Comparison of ENCODE assay signal across 1 cellular context in genomic region chr11:118921121-118921928, GRCh38.
TF ChIP-seq lines count a peak whose summit lies in the region.

No MANE protein-coding gene starts in this region.

TF ChIP-seq in HepG2, 621 proteins besides CTCF, POLR2A, EP300 and RAD21 (continued from another document and continues in another):
- peak; percentile 64 for TF ChIP-seq NFKBIZ (CRISPR knock-in tag; IDR thresholded peaks at IDR 0.05)
- TF ChIP-seq HMGXB3 (CRISPR knock-in tag; IDR thresholded peaks at IDR 0.05; ENCODE audit: borderline replicate concordance), result peak; percentile 44; the same call in 1 of the 2 replicates
- TF ChIP-seq ESRRA (CRISPR knock-in tag; IDR thresholded peaks at IDR 0.05; ENCODE audit: low read depth), result no peak
- TF ChIP-seq TCF12 (IDR thresholded peaks at IDR 0.05), result no peak
- TF ChIP-seq TCF12 (CRISPR knock-in tag; IDR thresholded peaks at IDR 0.05), result peak; percentile 11; the same call in 1 of the 2 replicates
- peak; percentile 52; the same call in 1 of the 2 replicates for TF ChIP-seq NR0B2 (CRISPR knock-in tag; IDR thresholded peaks at IDR 0.05)
- no peak for TF ChIP-seq ZNF142 (CRISPR knock-in tag; IDR thresholded peaks at IDR 0.05)
- no peak for TF ChIP-seq GMEB2 (CRISPR knock-in tag; IDR thresholded peaks at IDR 0.05; ENCODE audit: low read depth)
- no peak for TF ChIP-seq RNF2 (conservative IDR thresholded peaks at IDR 0.05; ENCODE audit: low read depth)
- no peak for TF ChIP-seq GRHL1 (CRISPR knock-in tag; conservative IDR thresholded peaks at IDR 0.05)
- TF ChIP-seq NFAT5 (CRISPR knock-in tag; IDR thresholded peaks at IDR 0.05), result no peak
- TF ChIP-seq ZSCAN22 (CRISPR knock-in tag; IDR thresholded peaks at IDR 0.05), result no peak
- TF ChIP-seq HMGXB4 (CRISPR knock-in tag; IDR thresholded peaks at IDR 0.05; ENCODE audit: borderline replicate concordance in 1 of 2, low read depth in 1 of 2), result no peak; a peak in 2 of 4 replicates
- 0 out of 2 replicates have a peak, but pooled peaks have one; percentile 51 for TF ChIP-seq ZBED4 (CRISPR knock-in tag; IDR thresholded peaks at IDR 0.05; ENCODE audit: borderline replicate concordance)
- TF ChIP-seq NR2F2 (IDR thresholded peaks at IDR 0.05; ENCODE audit: borderline replicate concordance, low read depth), result no peak
- no peak for TF ChIP-seq SRSF9 (IDR thresholded peaks at IDR 0.05; ENCODE audit: borderline replicate concordance, insufficient read depth, low read depth, low read length, poor library complexity, severe bottlenecking)
- no peak for TF ChIP-seq ZNF552 (CRISPR knock-in tag; IDR thresholded peaks at IDR 0.05; ENCODE audit: borderline replicate concordance)
- no peak for TF ChIP-seq SNAI1 (CRISPR knock-in tag; IDR thresholded peaks at IDR 0.05; ENCODE audit: borderline replicate concordance)
- TF ChIP-seq HINFP (CRISPR knock-in tag; IDR thresholded peaks at IDR 0.05; ENCODE audit: low read depth), result no peak
- no peak for TF ChIP-seq TOPORS (CRISPR knock-in tag; IDR thresholded peaks at IDR 0.05)
- TF ChIP-seq MEF2D (CRISPR knock-in tag; IDR thresholded peaks at IDR 0.05), result no peak
- TF ChIP-seq NFRKB (IDR thresholded peaks at IDR 0.05), result no peak
